Comparison of ENCODE assay signal across 11 cellular contexts in the genomic region with DNA sequence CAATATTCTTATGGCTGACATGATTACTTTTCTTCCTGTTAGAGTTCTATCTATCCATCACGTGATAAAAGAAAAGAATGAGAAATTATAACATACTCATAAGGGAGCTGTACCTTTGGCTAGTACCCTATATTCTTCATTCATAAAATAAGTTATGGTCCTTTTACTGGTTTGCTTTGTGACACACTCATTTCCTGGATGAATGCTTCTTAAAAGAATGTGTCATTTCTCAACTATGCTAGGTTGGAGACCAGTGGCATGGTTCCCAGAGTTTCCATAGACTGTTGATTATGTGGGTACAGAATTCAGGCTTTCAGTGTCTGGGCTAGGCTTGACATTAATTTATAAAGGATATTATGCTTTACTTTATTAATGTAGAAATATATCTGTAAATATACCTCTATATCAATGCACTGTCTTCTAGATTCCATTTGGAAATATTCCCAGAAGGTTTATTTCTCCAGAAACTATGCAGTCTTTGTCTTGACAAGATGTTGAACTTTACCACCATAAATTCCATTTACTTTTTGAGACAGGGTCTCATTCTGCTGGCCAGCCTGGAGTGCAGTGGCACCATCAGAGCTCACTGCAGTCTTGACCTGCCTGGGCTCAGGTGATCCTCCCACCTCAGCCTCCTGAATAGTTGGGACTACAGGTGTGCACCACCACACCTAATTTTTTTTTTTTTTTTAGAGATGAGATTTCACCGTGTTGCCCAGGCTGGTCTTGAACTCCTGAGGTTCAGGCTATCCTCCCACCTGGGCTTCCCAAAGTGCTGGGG. TPM values are rescaled to one million over a fixed set of nuclear protein-coding genes. Genes with fewer than 3 reads are reported as not detected.
DNase-seq lines count a peak whose midpoint lies in the region; ATAC-seq, FAIRE-seq and TF ChIP-seq lines count a peak whose summit lies in the region.
"Had no signal": no experiment of that assay in that cellular context is flagged by ENCODE, and none has a peak within 500 bp of the region (broad histone marks: within the 10 kb centered on the region; RNA-seq: fewer than 3 reads in every experiment).

No MANE protein-coding gene starts in this region.

- H2AK5ac ChIP-seq in H1 (ENCODE audit: low read depth, low read length), result no peak overlapping the region

- no peak overlapping the region for H3K9ac ChIP-seq in H1 (replicated peaks in 1 of 4; ENCODE audit: extremely low read depth in 1 of 4, low read depth in 3 of 4, low read length in 3 of 4)
- H3K9ac ChIP-seq: KMS-11 had no signal

- H3K4me2 ChIP-seq in H1 (ENCODE audit: insufficient read depth in 1 of 2, low read depth in 2 of 2, low read length in 2 of 2), result no peak overlapping the region
- H3K4me2 ChIP-seq in GM23338, result no peak overlapping the region
- H3K4me2 ChIP-seq: KMS-11 had no signal

- H3K4me1 Mint-ChIP-seq in nephron, result peaks cover 4% of the 10 kb centered on the region
- H3K4me1 Mint-ChIP-seq in GM23338, result peaks cover 24% of the 10 kb centered on the region
- H3K4me1 Mint-ChIP-seq in CD4-positive, alpha-beta T cell (ENCODE audit: low read depth), result no peaks in the 10 kb centered on the region
- H3K4me1 Mint-ChIP-seq: activated naive CD8-positive, alpha-beta T cell treated with anti-CD3 and anti-CD28 coated beads, Interleukin-2, amount 10 ng/mL, durations not matched to agents 7 days and 5 days had no signal

- 84% methylated on average over 2 of the region's 2 CpGs; no CpG with 5 or more reads in 1 of the 2 experiments for WGBS in H1 (ENCODE audit: extremely low coverage in 1 of 2, insufficient coverage in 1 of 2, insufficient read length in 1 of 2, insufficient replicate concordance in 2 of 2, low coverage in 1 of 2, low lambda C conversion rate in 2 of 2, missing lambda C conversion rate in 1 of 2), 2 experiments

- H2BK20ac ChIP-seq in H1 (ENCODE audit: low read length), result no peak overlapping the region

- no peak for ATAC-seq in GM23338
- no peak for ATAC-seq in CD4-positive, alpha-beta T cell (ENCODE audit: poor library complexity)

- no peak overlapping the region for H3K18ac ChIP-seq in H1 (ENCODE audit: extremely low read depth, low read length)

- no peak overlapping the region for H2BK5ac ChIP-seq in H1 (ENCODE audit: low read depth, low read length)

- no peak overlapping the region for H3K4ac ChIP-seq in H1 (replicated peaks; ENCODE audit: insufficient read length, low read depth, low read length)

- H3K79me2 ChIP-seq in H1 (ENCODE audit: control insufficient read depth in 1 of 2, insufficient read depth in 2 of 2, low read length in 2 of 2) (0 out of 4 replicates have a peak, but pooled peaks cover 0 to 8% of the 10 kb centered on the region in 2 experiments), GM23338 (replicated peaks; ENCODE audit: insufficient read depth) (0 out of 2 replicates have a peak, but pooled peaks cover 4% of the 10 kb centered on the region)

- H3K79me1 ChIP-seq in H1 (ENCODE audit: low read depth, low read length), result no peaks in the 10 kb centered on the region; the same call in 1 of the 2 replicates

- H3K9me3 ChIP-seq in H1 (ENCODE audit: insufficient read depth in 2 of 2, low read depth in 1 of 2, low read length in 1 of 2), result no peaks in the 10 kb centered on the region
- H3K9me3 ChIP-seq in CD4-positive, alpha-beta T cell (ENCODE audit: control insufficient read depth, low read length), result no peaks in the 10 kb centered on the region

- TF ChIP-seq CTCF in AG10803 (conservative IDR thresholded peaks at IDR 0.05; ENCODE audit: low read length) (no peak), H1 (IDR thresholded peaks at IDR 0.05; ENCODE audit: control extremely low read depth in 1 of 3, insufficient read depth in 1 of 3, low read depth in 1 of 3, low read length in 3 of 3) (no peak), nephron (IDR thresholded peaks at IDR 0.05; ENCODE audit: unreplicated experiment in 3 of 3) (no peak), GM23338 (conservative IDR thresholded peaks at IDR 0.05; ENCODE audit: low read depth in 2 of 2) (no peak)
- TF ChIP-seq CTCF in CD4-positive, alpha-beta T cell (IDR thresholded peaks at IDR 0.05), result no peak

- no peaks in the 10 kb centered on the region for H3K9me2 ChIP-seq in GM23338 (ENCODE audit: insufficient read depth)

- no peak overlapping the region for H3K4me3 Mint-ChIP-seq in nephron
- no peak overlapping the region for H3K4me3 Mint-ChIP-seq in GM23338
- no peak overlapping the region for H3K4me3 Mint-ChIP-seq in CD4-positive, alpha-beta T cell
- H3K4me3 Mint-ChIP-seq: activated naive CD8-positive, alpha-beta T cell treated with anti-CD3 and anti-CD28 coated beads, Interleukin-2, amount 10 ng/mL, durations not matched to agents 7 days and 5 days had no signal

- H4K5ac ChIP-seq in H1 (ENCODE audit: insufficient read length, low read depth, low read length), result no peak overlapping the region

- no peak overlapping the region for H4K91ac ChIP-seq in H1 (replicated peaks; ENCODE audit: insufficient read length, low read length)

- H3K27ac ChIP-seq in H1 (ENCODE audit: low read depth, low read length) (no peak overlapping the region), GM23338 (ENCODE audit: low read depth) (no peak overlapping the region)
- no peak overlapping the region for H3K27ac ChIP-seq in CD4-positive, alpha-beta T cell (ENCODE audit: low read depth, low read length)
- H3K27ac ChIP-seq: KMS-11 had no signal

- H3K27ac Mint-ChIP-seq in nephron, result peak overlapping the region in 2 of 3 experiments; percentile 19 to 25
- H3K27ac Mint-ChIP-seq in GM23338, result no peak overlapping the region
- H3K27ac Mint-ChIP-seq in CD4-positive, alpha-beta T cell, result no peak overlapping the region
- H3K27ac Mint-ChIP-seq: activated naive CD8-positive, alpha-beta T cell treated with anti-CD3 and anti-CD28 coated beads, Interleukin-2, amount 10 ng/mL, durations not matched to agents 7 days and 5 days had no signal

- no peak for TF ChIP-seq RAD21 in H1 (IDR thresholded peaks at IDR 0.05 in 1 of 2, conservative IDR thresholded peaks at IDR 0.05 in 1 of 2; ENCODE audit: low read depth in 2 of 2, low read length in 2 of 2)

- peaks cover 0 to 44% (median 10%) of the 10 kb centered on the region in 4 experiments; a peak in 4 of 8 replicates for H3K36me3 ChIP-seq in H1 (ENCODE audit: control insufficient read depth in 2 of 4, insufficient read depth in 4 of 4, low read length in 3 of 4)
- peaks cover 5% of the 10 kb centered on the region; the same call in 1 of the 2 replicates for H3K36me3 ChIP-seq in GM23338 (ENCODE audit: insufficient read depth)

- H3K4me1 ChIP-seq in H1 (replicated peaks in 1 of 4; ENCODE audit: control insufficient read depth in 3 of 4, insufficient read depth in 4 of 4, low read length in 3 of 4) (peaks cover 0 to 4% (median 3%) of the 10 kb centered on the region in 4 experiments; a peak in 3 of 7 replicates), GM23338 (ENCODE audit: insufficient read depth) (peaks cover 16% of the 10 kb centered on the region; the same call in 1 of the 2 replicates)

- CTCF ChIA-PET in H1 (lab: Charles Lee; ENCODE audit: partially characterized antibody), result no interaction called here
- CTCF ChIA-PET in CD4-positive, alpha-beta T cell (lab: Charles Lee), result interaction anchor here (1.1 kb wide), 1 partner anchor 32 kb away, joined by 3 read pairs; no protein-coding TSS in a partner anchor

- DNase-seq in AG10803 (ENCODE audit: low read depth), result peak; percentile 91
- DNase-seq in M059J (ENCODE audit: low read depth), result peak; percentile 95
- DNase-seq in H1 (ENCODE audit: low read depth in 1 of 2, low spot score in 2 of 2), result no peak
- DNase-seq in cortex of kidney (lab: John Stamatoyannopoulos, UW), result no peak
- DNase-seq in stimulated activated CD4-positive, alpha-beta T cell treated with anti-CD3 and anti-CD28 coated beads, Interleukin-12 subunit alpha, Interleukin-12 subunit beta, amount 100 ng/mL, for 4 hours, result no peak
- no peak for DNase-seq in GM23338 (ENCODE audit: low spot score)
- DNase-seq in CD4-positive, alpha-beta T cell, result no peak
- DNase-seq: activated naive CD8-positive, alpha-beta T cell treated with anti-CD3 and anti-CD28 coated beads, Interleukin-2, amount 10 ng/mL, durations not matched to agents 7 days and 5 days; DMS79 treated with DMSO at 0.1 percent for 48 hours had no signal

- H2BK15ac ChIP-seq in H1 (ENCODE audit: low read length), result no peak overlapping the region

- H3F3A ChIP-seq in GM23338 (replicated peaks; ENCODE audit: low read depth), result peaks cover 8% of the 10 kb centered on the region; the same call in 1 of the 2 replicates

- H4K8ac ChIP-seq in H1 (ENCODE audit: extremely low read depth, insufficient read depth, low read length), result no peak overlapping the region

- H3K14ac ChIP-seq in H1 (ENCODE audit: insufficient read length), result no peak overlapping the region

- H3K23ac ChIP-seq in H1 (ENCODE audit: insufficient read length), result no peak overlapping the region

- peak in 1 of 2 experiments; percentile 46; a peak in 1 of 3 replicates for TF ChIP-seq POLR2A in H1 (IDR thresholded peaks at IDR 0.05; ENCODE audit: control extremely low read depth in 1 of 2, low read depth in 2 of 2, low read length in 2 of 2)

- H2AFZ ChIP-seq in H1 (ENCODE audit: low read length), result no peak overlapping the region
- no peak overlapping the region for H2AFZ ChIP-seq in GM23338

- POLR2A ChIA-PET in H1 (lab: Charles Lee; ENCODE audit: partially characterized antibody), result interaction anchor here (1.2 to 1.6 kb wide), 4 partner anchors 8 to 71 kb away, joined by 3 to 7 read pairs (median 4); a partner anchor contains a TSS
- POLR2A ChIA-PET in CD4-positive, alpha-beta T cell (lab: Charles Lee), result no interaction called here

- intact Hi-C loops in CD4-positive, alpha-beta T cell (cut with DNase I, micrococcal nuclease), result no loop called here

- no peaks in the 10 kb centered on the region for H3K27me3 ChIP-seq in H1 (replicated peaks in 1 of 4; ENCODE audit: control insufficient read depth in 3 of 4, extremely low read depth in 1 of 4, insufficient read depth in 3 of 4, low read length in 3 of 4)
- no peaks in the 10 kb centered on the region for H3K27me3 ChIP-seq in GM23338 (ENCODE audit: insufficient read depth)
- no peaks in the 10 kb centered on the region for H3K27me3 ChIP-seq in CD4-positive, alpha-beta T cell (ENCODE audit: control insufficient read depth, insufficient read depth, low read length)

- H3K23me2 ChIP-seq in H1 (ENCODE audit: low read depth, low read length), result no peaks in the 10 kb centered on the region

- TF ChIP-seq EP300 in H1 (IDR thresholded peaks at IDR 0.05; ENCODE audit: borderline replicate concordance in 1 of 2, low read depth in 2 of 2, low read length in 2 of 2), result no peak

- no peak overlapping the region for H2BK120ac ChIP-seq in H1 (replicated peaks; ENCODE audit: low read depth, low read length)

- H3K4me3 ChIP-seq in AG10803 (ENCODE audit: low read length) (no peak overlapping the region), H1 (ENCODE audit: extremely low read depth in 1 of 4, insufficient read depth in 2 of 4, low read depth in 3 of 4, low read length in 4 of 4) (no peak overlapping the region), GM23338 (no peak overlapping the region)

- H3K9me3 Mint-ChIP-seq in nephron, result no peaks in the 10 kb centered on the region
- peaks cover 16% of the 10 kb centered on the region; the same call in 1 of the 3 replicates for H3K9me3 Mint-ChIP-seq in GM23338
- H3K9me3 Mint-ChIP-seq in CD4-positive, alpha-beta T cell, result no peaks in the 10 kb centered on the region
- H3K9me3 Mint-ChIP-seq: activated naive CD8-positive, alpha-beta T cell treated with anti-CD3 and anti-CD28 coated beads, Interleukin-2, amount 10 ng/mL, durations not matched to agents 7 days and 5 days had no signal

- H3K36me3 Mint-ChIP-seq in nephron (ENCODE audit: low read depth) (peaks cover 19% of the 10 kb centered on the region), GM23338 (ENCODE audit: low read depth) (peaks cover 53% of the 10 kb centered on the region)
- H3K36me3 Mint-ChIP-seq in CD4-positive, alpha-beta T cell (ENCODE audit: low read depth), result no peaks in the 10 kb centered on the region

- H4K20me1 ChIP-seq in H1 (replicated peaks in 1 of 2; ENCODE audit: control insufficient read depth in 1 of 2, insufficient read depth in 2 of 2, low read length in 2 of 2), result peaks cover 2 to 3% of the 10 kb centered on the region in 2 experiments
- H4K20me1 ChIP-seq in GM23338 (replicated peaks; ENCODE audit: insufficient read depth), result no peaks in the 10 kb centered on the region

- H2BK12ac ChIP-seq in H1 (ENCODE audit: low read depth, low read length), result no peak overlapping the region

- no peak overlapping the region for H3K56ac ChIP-seq in H1 (replicated peaks; ENCODE audit: insufficient read length, low read depth, low read length)

- H3K27me3 Mint-ChIP-seq in nephron (ENCODE audit: low read depth) (no peaks in the 10 kb centered on the region), GM23338 (ENCODE audit: insufficient read depth, low read depth, poor library complexity) (peaks cover 8% of the 10 kb centered on the region)
- no peaks in the 10 kb centered on the region for H3K27me3 Mint-ChIP-seq in CD4-positive, alpha-beta T cell
- H3K27me3 Mint-ChIP-seq: activated naive CD8-positive, alpha-beta T cell treated with anti-CD3 and anti-CD28 coated beads, Interleukin-2, amount 10 ng/mL, durations not matched to agents 7 days and 5 days had no signal

- peak; percentile 7 for FAIRE-seq in H1 (lab: Jason Lieb, UNC)

RNA-seq across cellular contexts. Expression of a gene that starts 23.8 kb away (rescaled TPM):
- 9.7 and 11.0 TPM in 2 replicates for total RNA-seq in M059J (2014; rRNA removed; shearing (Covaris generic))
- total RNA-seq in H1 (2021; fragmentation: NEBNext Ultra II Directional; extraction: Animal tissue kit (Norgen Biotek cat#: 25700)), result 4.9 and 5.0 TPM in 2 replicates
- polyA plus RNA-seq in H1 (2011; rRNA removed), result 11.1 and 12.4 TPM in 2 replicates
- 9.8 TPM for polyA plus RNA-seq in H1 (2011; cell fraction: cytosol; rRNA removed)
- polyA plus RNA-seq in H1 (2011; cell fraction: nucleus; rRNA removed), result 6.1 TPM
- polyA plus RNA-seq in H1 (2012, experiment 1 of 2), result 8.3 to 11.6 TPM (median 9.6 TPM) in 4 replicates
- 2.4 TPM for polyA plus RNA-seq in H1 (2012, experiment 2 of 2)
- 4.4 TPM for polyA plus RNA-seq in H1 (2013, experiment 1 of 2)
- 4.0 TPM for polyA plus RNA-seq in H1 (2013, experiment 2 of 2)
- polyA minus RNA-seq in H1 (2011; rRNA and poly(A)+ RNA removed), result 2.6 and 2.9 TPM in 2 replicates
- 1.3 TPM for polyA minus RNA-seq in H1 (2011; cell fraction: cytosol; rRNA and poly(A)+ RNA removed)
- polyA minus RNA-seq in H1 (2011; cell fraction: nucleus; rRNA and poly(A)+ RNA removed), result 9.8 TPM
- 4.4 and 4.9 TPM in 2 replicates for total RNA-seq in GM23338 (2014; rRNA removed; shearing (Covaris generic))
- 9.1 TPM in 2 replicates for polyA plus RNA-seq in GM23338 (2016; fragmentation: Nextera tagmentation; extraction: Ambion mirVana)
- total RNA-seq in CD4-positive, alpha-beta T cell, result 1 to 10 TPM in 1 of 2 experiments, under 1 TPM in 1; 0.93 to 2.2 TPM

Comparison
In these comparisons a context has a peak if more than half of its experiments do, and no peak if none do; other contexts are left out.
1. DNase-seq: peak in AG10803 (single experiment) and M059J (single experiment); none in H1 (0 of 2), cortex of kidney (single experiment), stimulated activated CD4-positive, alpha-beta T cell treated with anti-CD3 and anti-CD28 coated beads, Interleukin-12 subunit alpha, Interleukin-12 subunit beta, amount 100 ng/mL, for 4 hours (single experiment), GM23338 (single experiment) and CD4-positive, alpha-beta T cell (0 of 10).
2. H3K27ac Mint-ChIP-seq: peak in nephron (2 of 3); none in GM23338 (single experiment) and CD4-positive, alpha-beta T cell (single experiment).